In genomic region chr1:150187560-150187931, GRCh38 we compare ENCODE assay signal across 9 cellular contexts. TPM values are rescaled to one million over a fixed set of nuclear protein-coding genes. Genes with fewer than 3 reads are reported as not detected.
DNase-seq lines count a peak whose midpoint lies in the region; ATAC-seq and TF ChIP-seq lines count a peak whose summit lies in the region.
"Had no signal": no experiment of that assay in that cellular context is flagged by ENCODE, and none has a peak within 500 bp of the region (broad histone marks: within the 10 kb centered on the region; RNA-seq: fewer than 3 reads in every experiment).

No MANE protein-coding gene starts in this region.

- no peaks in the 10 kb centered on the region for H3K27me3 ChIP-seq in right lobe of liver
- H3K27me3 ChIP-seq in upper lobe of left lung = no peaks in the 10 kb centered on the region

- TF ChIP-seq CTCF in right lobe of liver (IDR thresholded peaks at IDR 0.05) (no peak), upper lobe of left lung (IDR thresholded peaks at IDR 0.05) (peak in 1 of 6 experiments; percentile 4)

- no peaks in the 10 kb centered on the region for H3K9me3 Mint-ChIP-seq in activated naive CD8-positive, alpha-beta T cell treated with anti-CD3 and anti-CD28 coated beads, Interleukin-2, amount 50 U/mL, for 24 hours
- H3K9me3 Mint-ChIP-seq: activated naive CD4-positive, alpha-beta T cell treated with anti-CD3 and anti-CD28 coated beads, Interleukin-2, amount 10 ng/mL, durations not matched to agents 7 days and 5 days had no signal

- no peak for TF ChIP-seq EP300 in upper lobe of left lung (IDR thresholded peaks at IDR 0.05)

- H3K4me1 ChIP-seq in right lobe of liver = no peaks in the 10 kb centered on the region
- peaks cover 0 to 15% (median 6%) of the 10 kb centered on the region in 4 donors for H3K4me1 ChIP-seq in upper lobe of left lung

- H3K9me3 ChIP-seq in right lobe of liver = no peaks in the 10 kb centered on the region
- no peaks in the 10 kb centered on the region for H3K9me3 ChIP-seq in upper lobe of left lung

- H3K36me3 ChIP-seq in right lobe of liver = no peaks in the 10 kb centered on the region
- no peaks in the 10 kb centered on the region for H3K36me3 ChIP-seq in upper lobe of left lung

- TF ChIP-seq POLR2A in right lobe of liver (IDR thresholded peaks at IDR 0.05) = no peak
- no peak for TF ChIP-seq POLR2A in upper lobe of left lung (IDR thresholded peaks at IDR 0.05)

- DNase-seq in activated T-cell treated with anti-CD3 and anti-CD28 coated beads, Interleukin-2, amount 50 U/mL, for 1 hour = peak; percentile 21
- DNase-seq in activated T-cell treated with anti-CD3 and anti-CD28 coated beads for 4 hours (no peak), right lobe of liver (no peak), upper lobe of left lung (no peak), NCI-H1092 (lab: John Stamatoyannopoulos, UW) (no peak), NCI-H748 treated with DMSO at 0.1 percent for 48 hours (lab: John Stamatoyannopoulos, UW) (no peak)
- no peak for DNase-seq in activated naive CD8-positive, alpha-beta T cell treated with anti-CD3 and anti-CD28 coated beads, Interleukin-2, amount 50 U/mL, for 24 hours

- WGBS in right lobe of liver (ENCODE audit: insufficient coverage, low coverage, low lambda C conversion rate, missing lambda C conversion rate) = 20% methylated on average over 3 of the region's 3 CpGs
- WGBS in upper lobe of left lung, 2 donors = 23 to 32% methylated on average over 3 of the region's 3 CpGs

- H3K4me3 Mint-ChIP-seq in activated naive CD8-positive, alpha-beta T cell treated with anti-CD3 and anti-CD28 coated beads, Interleukin-2, amount 50 U/mL, for 24 hours = peak overlapping the region; percentile 20
- H3K4me3 Mint-ChIP-seq: activated naive CD4-positive, alpha-beta T cell treated with anti-CD3 and anti-CD28 coated beads, Interleukin-2, amount 10 ng/mL, durations not matched to agents 7 days and 5 days had no signal

- H3K27me3 Mint-ChIP-seq in activated naive CD8-positive, alpha-beta T cell treated with anti-CD3 and anti-CD28 coated beads, Interleukin-2, amount 50 U/mL, for 24 hours = no peaks in the 10 kb centered on the region

- peak; percentile 20 for ATAC-seq in activated naive CD8-positive, alpha-beta T cell treated with anti-CD3 and anti-CD28 coated beads, Interleukin-2, amount 50 U/mL, for 24 hours
- ATAC-seq in right lobe of liver = peak; percentile 2 to 37 (median 13)
- ATAC-seq in upper lobe of left lung (ENCODE audit: low FRiP score in 2 of 2) = peak in 1 of 2 donors; percentile 17
- ATAC-seq in HG02678 (IDR thresholded peaks at IDR 0.05; ENCODE audit: unreplicated experiment) = no peak

- no peak overlapping the region for H3K27ac Mint-ChIP-seq in activated naive CD8-positive, alpha-beta T cell treated with anti-CD3 and anti-CD28 coated beads, Interleukin-2, amount 50 U/mL, for 24 hours
- H3K27ac Mint-ChIP-seq: activated naive CD4-positive, alpha-beta T cell treated with anti-CD3 and anti-CD28 coated beads, Interleukin-2, amount 10 ng/mL, durations not matched to agents 7 days and 5 days had no signal

- H3K36me3 Mint-ChIP-seq in activated naive CD8-positive, alpha-beta T cell treated with anti-CD3 and anti-CD28 coated beads, Interleukin-2, amount 50 U/mL, for 24 hours (ENCODE audit: low read depth) = no peaks in the 10 kb centered on the region
- H3K36me3 Mint-ChIP-seq: activated naive CD4-positive, alpha-beta T cell treated with anti-CD3 and anti-CD28 coated beads, Interleukin-2, amount 10 ng/mL, durations not matched to agents 7 days and 5 days had no signal

- intact Hi-C loops in right lobe of liver (cut with DNase I) = no loop called here

- peaks cover 12% of the 10 kb centered on the region for H3K4me1 Mint-ChIP-seq in activated naive CD8-positive, alpha-beta T cell treated with anti-CD3 and anti-CD28 coated beads, Interleukin-2, amount 50 U/mL, for 24 hours

- H3K27ac ChIP-seq in right lobe of liver (no peak overlapping the region), upper lobe of left lung (peak overlapping the region in 3 of 4 donors; percentile 27 to 85 (median 46))

- no peak overlapping the region for H3K4me3 ChIP-seq in right lobe of liver
- no peak overlapping the region for H3K4me3 ChIP-seq in upper lobe of left lung

RNA-seq across cellular contexts. Expression of gene PLEKHO1, which starts 37.8 kb away (rescaled TPM):
- total RNA-seq in right lobe of liver (10 to 100 TPM in 1 of 6 experiments, 1 to 10 TPM in 5; 3.4 to 11.7 (median 5.3) TPM), upper lobe of left lung (100 to 1,000 TPM in 1 of 6 donors, 10 to 100 TPM in 5; 27.8 to 111 (median 61.9) TPM)

RNA-seq across cellular contexts. Expression of gene ANP32E, which starts 48.4 kb away (rescaled TPM):
- total RNA-seq in right lobe of liver (10 to 100 TPM in 3 of 6 experiments, 1 to 10 TPM in 3; 9.3 to 16.3 (median 11.0) TPM), upper lobe of left lung (10 to 100 TPM in 5 of 6 donors, 1 to 10 TPM in 1; 7.7 to 38.8 (median 27.9) TPM)

Comparison
In these comparisons a context has a peak if more than half of its experiments do, and no peak if none do; other contexts are left out.
1. H3K27ac ChIP-seq: peak in upper lobe of left lung (3 of 4); none in right lobe of liver (0 of 3).